ENCODE assay signal across 3 cellular contexts in the genomic region with DNA sequence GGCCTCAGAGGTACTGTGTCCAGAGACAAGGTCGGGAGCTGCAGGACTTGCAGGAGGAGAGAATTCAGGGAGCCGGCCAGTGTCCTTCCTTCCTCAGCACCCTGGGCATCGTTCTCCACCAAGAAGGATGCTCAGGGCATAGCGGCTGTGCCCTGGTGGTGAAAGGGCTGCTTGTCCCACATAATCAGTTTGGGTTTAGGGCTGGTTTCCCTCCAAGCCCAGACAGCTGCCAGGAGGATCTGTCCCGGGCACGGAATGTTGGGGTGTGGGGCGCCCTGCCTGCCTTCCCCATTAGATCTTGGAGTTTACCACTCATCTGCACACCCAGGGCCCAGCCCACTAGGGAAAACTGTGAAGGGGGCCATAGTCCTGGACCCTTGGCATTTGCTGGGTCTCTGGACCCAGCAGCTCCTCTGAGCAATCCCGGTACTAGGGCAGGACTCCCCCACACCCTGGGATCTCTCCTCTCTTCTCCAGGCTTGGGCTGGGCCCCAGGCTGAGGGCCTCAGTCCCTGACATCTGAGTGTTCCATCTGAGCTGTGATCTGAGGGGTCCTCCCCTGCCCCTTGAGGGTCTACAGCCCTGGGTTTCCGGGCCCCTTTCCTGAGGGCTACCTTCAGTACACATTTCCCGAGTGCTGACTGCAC.
TF ChIP-seq lines count a peak whose summit lies in the region.

No MANE protein-coding gene starts in this region.

TF ChIP-seq in SK-N-SH, 30 proteins besides CTCF, POLR2A, EP300 and RAD21 (continues in another document):
- TF ChIP-seq, protein P1, sequence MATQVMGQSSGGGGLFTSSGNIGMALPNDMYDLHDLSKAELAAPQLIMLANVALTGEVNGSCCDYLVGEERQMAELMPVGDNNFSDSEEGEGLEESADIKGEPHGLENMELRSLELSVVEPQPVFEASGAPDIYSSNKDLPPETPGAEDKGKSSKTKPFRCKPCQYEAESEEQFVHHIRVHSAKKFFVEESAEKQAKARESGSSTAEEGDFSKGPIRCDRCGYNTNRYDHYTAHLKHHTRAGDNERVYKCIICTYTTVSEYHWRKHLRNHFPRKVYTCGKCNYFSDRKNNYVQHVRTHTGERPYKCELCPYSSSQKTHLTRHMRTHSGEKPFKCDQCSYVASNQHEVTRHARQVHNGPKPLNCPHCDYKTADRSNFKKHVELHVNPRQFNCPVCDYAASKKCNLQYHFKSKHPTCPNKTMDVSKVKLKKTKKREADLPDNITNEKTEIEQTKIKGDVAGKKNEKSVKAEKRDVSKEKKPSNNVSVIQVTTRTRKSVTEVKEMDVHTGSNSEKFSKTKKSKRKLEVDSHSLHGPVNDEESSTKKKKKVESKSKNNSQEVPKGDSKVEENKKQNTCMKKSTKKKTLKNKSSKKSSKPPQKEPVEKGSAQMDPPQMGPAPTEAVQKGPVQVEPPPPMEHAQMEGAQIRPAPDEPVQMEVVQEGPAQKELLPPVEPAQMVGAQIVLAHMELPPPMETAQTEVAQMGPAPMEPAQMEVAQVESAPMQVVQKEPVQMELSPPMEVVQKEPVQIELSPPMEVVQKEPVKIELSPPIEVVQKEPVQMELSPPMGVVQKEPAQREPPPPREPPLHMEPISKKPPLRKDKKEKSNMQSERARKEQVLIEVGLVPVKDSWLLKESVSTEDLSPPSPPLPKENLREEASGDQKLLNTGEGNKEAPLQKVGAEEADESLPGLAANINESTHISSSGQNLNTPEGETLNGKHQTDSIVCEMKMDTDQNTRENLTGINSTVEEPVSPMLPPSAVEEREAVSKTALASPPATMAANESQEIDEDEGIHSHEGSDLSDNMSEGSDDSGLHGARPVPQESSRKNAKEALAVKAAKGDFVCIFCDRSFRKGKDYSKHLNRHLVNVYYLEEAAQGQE (IDR thresholded peaks at IDR 0.05; ENCODE audit: low read depth, low read length): no peak
- TF ChIP-seq, protein P2, sequence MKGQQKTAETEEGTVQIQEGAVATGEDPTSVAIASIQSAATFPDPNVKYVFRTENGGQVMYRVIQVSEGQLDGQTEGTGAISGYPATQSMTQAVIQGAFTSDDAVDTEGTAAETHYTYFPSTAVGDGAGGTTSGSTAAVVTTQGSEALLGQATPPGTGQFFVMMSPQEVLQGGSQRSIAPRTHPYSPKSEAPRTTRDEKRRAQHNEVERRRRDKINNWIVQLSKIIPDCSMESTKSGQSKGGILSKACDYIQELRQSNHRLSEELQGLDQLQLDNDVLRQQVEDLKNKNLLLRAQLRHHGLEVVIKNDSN (IDR thresholded peaks at IDR 0.05; ENCODE audit: borderline replicate concordance, low read depth): no peak
- TF ChIP-seq, protein P3, sequence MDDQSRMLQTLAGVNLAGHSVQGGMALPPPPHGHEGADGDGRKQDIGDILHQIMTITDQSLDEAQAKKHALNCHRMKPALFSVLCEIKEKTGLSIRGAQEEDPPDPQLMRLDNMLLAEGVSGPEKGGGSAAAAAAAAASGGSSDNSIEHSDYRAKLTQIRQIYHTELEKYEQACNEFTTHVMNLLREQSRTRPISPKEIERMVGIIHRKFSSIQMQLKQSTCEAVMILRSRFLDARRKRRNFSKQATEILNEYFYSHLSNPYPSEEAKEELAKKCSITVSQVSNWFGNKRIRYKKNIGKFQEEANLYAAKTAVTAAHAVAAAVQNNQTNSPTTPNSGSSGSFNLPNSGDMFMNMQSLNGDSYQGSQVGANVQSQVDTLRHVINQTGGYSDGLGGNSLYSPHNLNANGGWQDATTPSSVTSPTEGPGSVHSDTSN (IDR thresholded peaks at IDR 0.05): no peak
- TF ChIP-seq POLR2AphosphoS5 (IDR thresholded peaks at IDR 0.05; ENCODE audit: low read depth, low read length): no peak
- TF ChIP-seq, protein P4, sequence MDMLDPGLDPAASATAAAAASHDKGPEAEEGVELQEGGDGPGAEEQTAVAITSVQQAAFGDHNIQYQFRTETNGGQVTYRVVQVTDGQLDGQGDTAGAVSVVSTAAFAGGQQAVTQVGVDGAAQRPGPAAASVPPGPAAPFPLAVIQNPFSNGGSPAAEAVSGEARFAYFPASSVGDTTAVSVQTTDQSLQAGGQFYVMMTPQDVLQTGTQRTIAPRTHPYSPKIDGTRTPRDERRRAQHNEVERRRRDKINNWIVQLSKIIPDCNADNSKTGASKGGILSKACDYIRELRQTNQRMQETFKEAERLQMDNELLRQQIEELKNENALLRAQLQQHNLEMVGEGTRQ (IDR thresholded peaks at IDR 0.05; ENCODE audit: borderline replicate concordance, low read depth, low read length): no peak
- TF ChIP-seq ELF1 (IDR thresholded peaks at IDR 0.05): no peak
- TF ChIP-seq FOXJ3 (CRISPR knock-in tag; IDR thresholded peaks at IDR 0.05): no peak
- no peak for TF ChIP-seq GABPA (IDR thresholded peaks at IDR 0.05; ENCODE audit: low read depth)
- no peak for TF ChIP-seq TAF1 (IDR thresholded peaks at IDR 0.05; ENCODE audit: borderline replicate concordance, low read depth, low read length)
- no peak for TF ChIP-seq RCOR1 (IDR thresholded peaks at IDR 0.05; ENCODE audit: low read length)
- TF ChIP-seq MEF2A (IDR thresholded peaks at IDR 0.05; ENCODE audit: borderline replicate concordance, low read depth): no peak

TF ChIP-seq in SK-N-SH treated with all-trans-retinoic acid at 6 μM for 48 hours, 23 proteins besides CTCF, POLR2A, EP300 and RAD21 (continued from another document and continues in another):
- no peak for TF ChIP-seq PPARA (CRISPR knock-in tag; IDR thresholded peaks at IDR 0.05; ENCODE audit: borderline replicate concordance)
- TF ChIP-seq ZNF8 (CRISPR knock-in tag; IDR thresholded peaks at IDR 0.05): no peak
- no peak for TF ChIP-seq GLIS3 (CRISPR knock-in tag; IDR thresholded peaks at IDR 0.05)
- no peak for TF ChIP-seq ZFP30 (CRISPR knock-in tag; IDR thresholded peaks at IDR 0.05)
- TF ChIP-seq, protein P5, sequence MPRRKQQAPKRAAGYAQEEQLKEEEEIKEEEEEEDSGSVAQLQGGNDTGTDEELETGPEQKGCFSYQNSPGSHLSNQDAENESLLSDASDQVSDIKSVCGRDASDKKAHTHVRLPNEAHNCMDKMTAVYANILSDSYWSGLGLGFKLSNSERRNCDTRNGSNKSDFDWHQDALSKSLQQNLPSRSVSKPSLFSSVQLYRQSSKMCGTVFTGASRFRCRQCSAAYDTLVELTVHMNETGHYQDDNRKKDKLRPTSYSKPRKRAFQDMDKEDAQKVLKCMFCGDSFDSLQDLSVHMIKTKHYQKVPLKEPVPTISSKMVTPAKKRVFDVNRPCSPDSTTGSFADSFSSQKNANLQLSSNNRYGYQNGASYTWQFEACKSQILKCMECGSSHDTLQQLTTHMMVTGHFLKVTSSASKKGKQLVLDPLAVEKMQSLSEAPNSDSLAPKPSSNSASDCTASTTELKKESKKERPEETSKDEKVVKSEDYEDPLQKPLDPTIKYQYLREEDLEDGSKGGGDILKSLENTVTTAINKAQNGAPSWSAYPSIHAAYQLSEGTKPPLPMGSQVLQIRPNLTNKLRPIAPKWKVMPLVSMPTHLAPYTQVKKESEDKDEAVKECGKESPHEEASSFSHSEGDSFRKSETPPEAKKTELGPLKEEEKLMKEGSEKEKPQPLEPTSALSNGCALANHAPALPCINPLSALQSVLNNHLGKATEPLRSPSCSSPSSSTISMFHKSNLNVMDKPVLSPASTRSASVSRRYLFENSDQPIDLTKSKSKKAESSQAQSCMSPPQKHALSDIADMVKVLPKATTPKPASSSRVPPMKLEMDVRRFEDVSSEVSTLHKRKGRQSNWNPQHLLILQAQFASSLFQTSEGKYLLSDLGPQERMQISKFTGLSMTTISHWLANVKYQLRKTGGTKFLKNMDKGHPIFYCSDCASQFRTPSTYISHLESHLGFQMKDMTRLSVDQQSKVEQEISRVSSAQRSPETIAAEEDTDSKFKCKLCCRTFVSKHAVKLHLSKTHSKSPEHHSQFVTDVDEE (CRISPR knock-in tag; IDR thresholded peaks at IDR 0.05): no peak
- TF ChIP-seq, protein P6, sequence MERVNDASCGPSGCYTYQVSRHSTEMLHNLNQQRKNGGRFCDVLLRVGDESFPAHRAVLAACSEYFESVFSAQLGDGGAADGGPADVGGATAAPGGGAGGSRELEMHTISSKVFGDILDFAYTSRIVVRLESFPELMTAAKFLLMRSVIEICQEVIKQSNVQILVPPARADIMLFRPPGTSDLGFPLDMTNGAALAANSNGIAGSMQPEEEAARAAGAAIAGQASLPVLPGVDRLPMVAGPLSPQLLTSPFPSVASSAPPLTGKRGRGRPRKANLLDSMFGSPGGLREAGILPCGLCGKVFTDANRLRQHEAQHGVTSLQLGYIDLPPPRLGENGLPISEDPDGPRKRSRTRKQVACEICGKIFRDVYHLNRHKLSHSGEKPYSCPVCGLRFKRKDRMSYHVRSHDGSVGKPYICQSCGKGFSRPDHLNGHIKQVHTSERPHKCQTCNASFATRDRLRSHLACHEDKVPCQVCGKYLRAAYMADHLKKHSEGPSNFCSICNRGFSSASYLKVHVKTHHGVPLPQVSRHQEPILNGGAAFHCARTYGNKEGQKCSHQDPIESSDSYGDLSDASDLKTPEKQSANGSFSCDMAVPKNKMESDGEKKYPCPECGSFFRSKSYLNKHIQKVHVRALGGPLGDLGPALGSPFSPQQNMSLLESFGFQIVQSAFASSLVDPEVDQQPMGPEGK (CRISPR knock-in tag; IDR thresholded peaks at IDR 0.05; ENCODE audit: borderline replicate concordance): no peak
- TF ChIP-seq ZFP3 (CRISPR knock-in tag; IDR thresholded peaks at IDR 0.05): no peak
- no peak for TF ChIP-seq RARB (CRISPR knock-in tag; IDR thresholded peaks at IDR 0.05)
- no peak for TF ChIP-seq ISL1 (CRISPR knock-in tag; IDR thresholded peaks at IDR 0.05)
- no peak for TF ChIP-seq BACH2 (CRISPR knock-in tag; IDR thresholded peaks at IDR 0.05; ENCODE audit: borderline replicate concordance)
- TF ChIP-seq ZNF565 (CRISPR knock-in tag; conservative IDR thresholded peaks at IDR 0.05; ENCODE audit: low read depth): no peak
- no peak for TF ChIP-seq ARNTL (CRISPR knock-in tag; IDR thresholded peaks at IDR 0.05; ENCODE audit: borderline replicate concordance, low read depth)

TF ChIP-seq in K562, 482 proteins besides CTCF, POLR2A, EP300 and RAD21 (continued from another document):
- TF ChIP-seq, protein P7, sequence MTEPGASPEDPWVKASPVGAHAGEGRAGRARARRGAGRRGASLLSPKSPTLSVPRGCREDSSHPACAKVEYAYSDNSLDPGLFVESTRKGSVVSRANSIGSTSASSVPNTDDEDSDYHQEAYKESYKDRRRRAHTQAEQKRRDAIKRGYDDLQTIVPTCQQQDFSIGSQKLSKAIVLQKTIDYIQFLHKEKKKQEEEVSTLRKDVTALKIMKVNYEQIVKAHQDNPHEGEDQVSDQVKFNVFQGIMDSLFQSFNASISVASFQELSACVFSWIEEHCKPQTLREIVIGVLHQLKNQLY (CRISPR knock-in tag; conservative IDR thresholded peaks at IDR 0.05): no peak
- TF ChIP-seq TCF7 (IDR thresholded peaks at IDR 0.05; ENCODE audit: borderline replicate concordance): no peak
- TF ChIP-seq RBM14 (IDR thresholded peaks at IDR 0.05; ENCODE audit: borderline replicate concordance, insufficient read depth, low read depth, low read length): no peak
- no peak for TF ChIP-seq POLR2AphosphoS2 (IDR thresholded peaks at IDR 0.05; ENCODE audit: low read length)
- TF ChIP-seq POLR2G (IDR thresholded peaks at IDR 0.05; ENCODE audit: low read depth, low read length): peak; percentile 38
- TF ChIP-seq ZFX (CRISPR knock-in tag; IDR thresholded peaks at IDR 0.05): no peak
- TF ChIP-seq CBX5 (IDR thresholded peaks at IDR 0.05; ENCODE audit: borderline replicate concordance, low read depth): no peak
- no peak for TF ChIP-seq RBBP5 (IDR thresholded peaks at IDR 0.05; ENCODE audit: borderline replicate concordance, insufficient read depth, low read length, poor library complexity, severe bottlenecking)
- peak; percentile 30 for TF ChIP-seq RBM22 (IDR thresholded peaks at IDR 0.05; ENCODE audit: low read depth, low read length, poor library complexity, severe bottlenecking)
- TF ChIP-seq NFE2L1 (tag; IDR thresholded peaks at IDR 0.05; ENCODE audit: borderline replicate concordance, low read depth): no peak
